ENCODE assay signal across 31 cellular contexts in the genomic region with DNA sequence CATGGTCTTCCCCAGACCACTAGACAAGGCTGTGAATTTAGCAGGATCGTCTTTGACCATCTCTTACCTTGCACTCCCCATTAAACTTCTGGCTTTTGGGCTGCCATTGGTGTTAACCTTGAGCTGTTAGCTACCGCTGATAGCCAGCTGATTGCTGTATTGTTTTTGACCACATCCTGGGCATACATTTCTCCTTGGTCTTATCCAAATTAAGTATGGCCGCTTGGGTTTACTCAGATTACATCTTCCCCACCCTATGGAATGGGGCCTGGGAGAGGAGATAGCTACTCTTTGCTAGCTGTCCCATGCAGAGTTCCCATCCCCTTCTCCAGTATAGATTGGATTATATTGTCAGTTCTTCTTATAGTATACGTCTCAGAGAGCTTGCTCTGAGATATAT.
DNase-seq lines count a peak whose midpoint lies in the region; ATAC-seq and TF ChIP-seq lines count a peak whose summit lies in the region.
"Had no signal": no experiment of that assay in that cellular context is flagged by ENCODE, and none has a peak within 500 bp of the region (broad histone marks: within the 10 kb centered on the region; RNA-seq: fewer than 3 reads in every experiment).

No MANE protein-coding gene starts in this region.

- H3K18ac ChIP-seq in mesendoderm (ENCODE audit: low read length), result no peak overlapping the region

- no peak overlapping the region for H2BK15ac ChIP-seq in mesendoderm (replicated peaks; ENCODE audit: low read depth)

- H3K4me3 ChIP-seq in endodermal cell (ENCODE audit: low read length), result peak overlapping the region; percentile 12
- no peak overlapping the region for H3K4me3 ChIP-seq in mesendoderm (ENCODE audit: low read length)
- H3K4me3 ChIP-seq: A549; BLaER1; BLaER1 treated with 17β-estradiol and CSF1 and Interleukin-3, amounts not matched to agents 10 nM and 100 nM had no signal

- H3K36me3 ChIP-seq in endodermal cell (ENCODE audit: control insufficient read depth, insufficient read depth, low read length), result no peaks in the 10 kb centered on the region
- H3K36me3 ChIP-seq in mesendoderm (ENCODE audit: control insufficient read depth, insufficient read depth, low read length), result no peaks in the 10 kb centered on the region
- H3K36me3 ChIP-seq: BE2C; BLaER1; BLaER1 treated with 17β-estradiol and CSF1 and Interleukin-3, amounts not matched to agents 10 nM and 100 nM had no signal

- no peak overlapping the region for H3K56ac ChIP-seq in mesendoderm (ENCODE audit: low read length)

- no peak overlapping the region for H3K27ac Mint-ChIP-seq in endodermal cell
- no peak overlapping the region for H3K27ac Mint-ChIP-seq in T-helper 2 cell treated with Interferon-gamma antibody and Interleukin-4, amounts not matched to agents 5 μg/mL and 100 μg/mL, for 36 hours
- H3K27ac Mint-ChIP-seq: B cell; CD14-positive monocyte; CD4-positive, alpha-beta memory T cell; CD4-positive, alpha-beta T cell; CD8-positive, alpha-beta memory T cell; CD8-positive, alpha-beta T cell had no signal

- H3K23ac ChIP-seq in mesendoderm (ENCODE audit: low read length), result no peak overlapping the region

- H3K4me1 Mint-ChIP-seq in endodermal cell, result peaks cover 12% of the 10 kb centered on the region
- no peaks in the 10 kb centered on the region for H3K4me1 Mint-ChIP-seq in T-helper 2 cell treated with Interferon-gamma antibody and Interleukin-4, amounts not matched to agents 5 μg/mL and 100 μg/mL, for 36 hours (ENCODE audit: low read depth)
- H3K4me1 Mint-ChIP-seq: B cell; CD14-positive monocyte; CD4-positive, alpha-beta memory T cell; CD4-positive, CD25-positive, alpha-beta regulatory T cell; CD8-positive, alpha-beta memory T cell had no signal

- DNase-seq in endodermal cell (peak; percentile 52), mesendoderm (peak; percentile 51)
- no peak for DNase-seq in T-helper 2 cell treated with Interferon-gamma antibody and Interleukin-4, amounts not matched to agents 5 μg/mL and 100 μg/mL, for 36 hours (ENCODE audit: low spot score)
- DNase-seq: 8988T; ACHN; AML-193; BE2C; C1 segment of cervical spinal cord; Caco-2; Calu3; CD4-positive, alpha-beta memory T cell; CD4-positive, alpha-beta T cell; CD4-positive, CD25-positive, alpha-beta regulatory T cell; CD8-positive, alpha-beta memory T cell; CD8-positive, alpha-beta T cell; COR-L47; DMS 273 treated with DMSO at 0.1 percent for 48 hours; DMS153; DMS53; DMS79; DMS79 treated with DMSO at 0.1 percent for 48 hours; DND-41; EL had no signal

- H3K9ac ChIP-seq in endodermal cell (ENCODE audit: extremely low read depth, low read length, poor library complexity, severe bottlenecking), result no peak overlapping the region
- no peak overlapping the region for H3K9ac ChIP-seq in mesendoderm (ENCODE audit: low read length)
- H3K9ac ChIP-seq: BLaER1; BLaER1 treated with 17β-estradiol and CSF1 and Interleukin-3, amounts not matched to agents 10 nM and 100 nM had no signal

- no peaks in the 10 kb centered on the region for H3K79me2 ChIP-seq in mesendoderm (ENCODE audit: control insufficient read depth, insufficient read depth, low read length)

- peaks cover 8% of the 10 kb centered on the region for H3K9me3 Mint-ChIP-seq in endodermal cell
- H3K9me3 Mint-ChIP-seq in T-helper 2 cell treated with Interferon-gamma antibody and Interleukin-4, amounts not matched to agents 5 μg/mL and 100 μg/mL, for 36 hours, result no peaks in the 10 kb centered on the region
- H3K9me3 Mint-ChIP-seq: CD4-positive, alpha-beta T cell; CD4-positive, CD25-positive, alpha-beta regulatory T cell; CD8-positive, alpha-beta memory T cell; CD8-positive, alpha-beta T cell had no signal

- H3K4me1 ChIP-seq in endodermal cell (ENCODE audit: control insufficient read depth, insufficient read depth, low read length), result peaks cover 12% of the 10 kb centered on the region
- no peaks in the 10 kb centered on the region for H3K4me1 ChIP-seq in mesendoderm (ENCODE audit: control insufficient read depth, low read depth, low read length)
- H3K4me1 ChIP-seq: A549; BE2C; BLaER1; BLaER1 treated with 17β-estradiol and CSF1 and Interleukin-3, amounts not matched to agents 10 nM and 100 nM; Caco-2 had no signal

- H4K8ac ChIP-seq in mesendoderm (ENCODE audit: low read depth, low read length), result no peak overlapping the region

- H3K27me3 Mint-ChIP-seq in endodermal cell (ENCODE audit: insufficient read depth), result no peaks in the 10 kb centered on the region
- no peaks in the 10 kb centered on the region for H3K27me3 Mint-ChIP-seq in T-helper 2 cell treated with Interferon-gamma antibody and Interleukin-4, amounts not matched to agents 5 μg/mL and 100 μg/mL, for 36 hours (ENCODE audit: low read depth)
- H3K27me3 Mint-ChIP-seq: B cell; CD4-positive, alpha-beta T cell; CD4-positive, CD25-positive, alpha-beta regulatory T cell had no signal

- no peak for TF ChIP-seq CTCF in endodermal cell (conservative IDR thresholded peaks at IDR 0.05)

- WGBS in endodermal cell (ENCODE audit: insufficient coverage in 1 of 2, insufficient read length in 1 of 2), 2 experiments, result 83 to 88% methylated on average over 3 to 4 of the region's 4 CpGs
- no CpG with 5 or more reads among the region's 4 CpGs for WGBS in mesendoderm (ENCODE audit: extremely low coverage, insufficient coverage, low lambda C conversion rate)

- no peak overlapping the region for H3K4me3 Mint-ChIP-seq in endodermal cell
- H3K4me3 Mint-ChIP-seq in T-helper 2 cell treated with Interferon-gamma antibody and Interleukin-4, amounts not matched to agents 5 μg/mL and 100 μg/mL, for 36 hours, result no peak overlapping the region
- H3K4me3 Mint-ChIP-seq: B cell; CD14-positive monocyte; CD4-positive, alpha-beta memory T cell; CD4-positive, alpha-beta T cell; CD4-positive, CD25-positive, alpha-beta regulatory T cell; CD8-positive, alpha-beta memory T cell; CD8-positive, alpha-beta T cell had no signal

- no peak overlapping the region for H3K4ac ChIP-seq in mesendoderm (ENCODE audit: low read depth, low read length)

- peaks cover 19% of the 10 kb centered on the region for H3K9me3 ChIP-seq in endodermal cell (ENCODE audit: control insufficient read depth, low read length)
- H3K9me3 ChIP-seq: A549; BE2C; BLaER1; BLaER1 treated with 17β-estradiol and CSF1 and Interleukin-3, amounts not matched to agents 10 nM and 100 nM; Caco-2 had no signal

- no peaks in the 10 kb centered on the region for H3K79me1 ChIP-seq in mesendoderm (ENCODE audit: low read length)

- no peak overlapping the region for H2AK5ac ChIP-seq in mesendoderm (ENCODE audit: low read length)

- H2BK120ac ChIP-seq in mesendoderm (ENCODE audit: low read depth, low read length), result no peak overlapping the region

- H3K36me3 Mint-ChIP-seq in endodermal cell (ENCODE audit: low read depth), result no peaks in the 10 kb centered on the region
- H3K36me3 Mint-ChIP-seq in T-helper 2 cell treated with Interferon-gamma antibody and Interleukin-4, amounts not matched to agents 5 μg/mL and 100 μg/mL, for 36 hours (ENCODE audit: low read depth), result no peaks in the 10 kb centered on the region
- H3K36me3 Mint-ChIP-seq: CD14-positive monocyte; CD4-positive, alpha-beta memory T cell; CD4-positive, CD25-positive, alpha-beta regulatory T cell; CD8-positive, alpha-beta memory T cell; CD8-positive, alpha-beta T cell had no signal

- H3K27me3 ChIP-seq in endodermal cell (ENCODE audit: control insufficient read depth, insufficient read depth, low read length, poor library complexity, severe bottlenecking) (no peaks in the 10 kb centered on the region), mesendoderm (ENCODE audit: insufficient read depth, low read length, poor library complexity) (no peaks in the 10 kb centered on the region)
- H3K27me3 ChIP-seq: BE2C; BLaER1; BLaER1 treated with 17β-estradiol and CSF1 and Interleukin-3, amounts not matched to agents 10 nM and 100 nM had no signal

- no peak overlapping the region for H2BK5ac ChIP-seq in mesendoderm (ENCODE audit: low read length)

- H3K27ac ChIP-seq in endodermal cell (ENCODE audit: low read depth, low read length) (no peak overlapping the region), mesendoderm (ENCODE audit: low read depth, low read length) (no peak overlapping the region)
- H3K27ac ChIP-seq: 22Rv1; A549; BLaER1; BLaER1 treated with 17β-estradiol and CSF1 and Interleukin-3, amounts not matched to agents 10 nM and 100 nM; C4-2B had no signal

- ATAC-seq in GM21737 (IDR thresholded peaks at IDR 0.05; ENCODE audit: unreplicated experiment), result no peak
- ATAC-seq: A549; CD8-positive, alpha-beta T cell had no signal

- H3K4me2 ChIP-seq in mesendoderm (ENCODE audit: low read length), result no peak overlapping the region
- H3K4me2 ChIP-seq: A549; BLaER1; BLaER1 treated with 17β-estradiol and CSF1 and Interleukin-3, amounts not matched to agents 10 nM and 100 nM had no signal

- no peak overlapping the region for H4K5ac ChIP-seq in mesendoderm (ENCODE audit: low read length)
